In genomic region chr7:101598422-101598957, GRCh38 we compare ENCODE assay signal across 23 cellular contexts. TPM values are rescaled to one million over a fixed set of nuclear protein-coding genes. Genes with fewer than 3 reads are reported as not detected.
DNase-seq lines count a peak whose midpoint lies in the region; ATAC-seq and TF ChIP-seq lines count a peak whose summit lies in the region.
"Had no signal": no experiment of that assay in that cellular context is flagged by ENCODE, and none has a peak within 500 bp of the region (broad histone marks: within the 10 kb centered on the region; RNA-seq: fewer than 3 reads in every experiment).

No MANE protein-coding gene starts in this region.

- no peaks in the 10 kb centered on the region for H3K36me3 ChIP-seq in colonic mucosa
- H3K36me3 ChIP-seq in lower lobe of right lung: no peaks in the 10 kb centered on the region
- no peaks in the 10 kb centered on the region for H3K36me3 ChIP-seq in smooth muscle cell (ENCODE audit: low read depth)
- no peaks in the 10 kb centered on the region for H3K36me3 ChIP-seq in CD8-positive, alpha-beta T cell (ENCODE audit: insufficient read depth, low read length)
- no peaks in the 10 kb centered on the region for H3K36me3 ChIP-seq in SJCRH30

- POLR2A ChIA-PET in CD8-positive, alpha-beta T cell (lab: Charles Lee): no interaction called here

- H3K4me1 Mint-ChIP-seq in CD8-positive, alpha-beta T cell (ENCODE audit: low read depth): no peaks in the 10 kb centered on the region
- H3K4me1 Mint-ChIP-seq: activated CD4-positive, alpha-beta T cell treated with anti-CD3 and anti-CD28 coated beads for 36 hours had no signal

- no peaks in the 10 kb centered on the region for H3K79me2 ChIP-seq in smooth muscle cell (ENCODE audit: low read depth)

- H3K27ac ChIP-seq in colonic mucosa (no peak overlapping the region), lower lobe of right lung (no peak overlapping the region), smooth muscle cell (ENCODE audit: low read depth) (peak overlapping the region; percentile 38), SJCRH30 (no peak overlapping the region)
- H3K27ac ChIP-seq in CD8-positive, alpha-beta T cell (ENCODE audit: low read depth, low read length): no peak overlapping the region
- H3K27ac ChIP-seq: foreskin keratinocyte, SK-N-MC had no signal

- no peak overlapping the region for H3K4me2 ChIP-seq in smooth muscle cell

- H3K27ac Mint-ChIP-seq in CD8-positive, alpha-beta T cell: no peak overlapping the region
- H3K27ac Mint-ChIP-seq: activated CD4-positive, alpha-beta T cell treated with anti-CD3 and anti-CD28 coated beads for 36 hours; IgD-negative memory B cell; natural killer cell treated with Interleukin-12 subunit alpha and Interleukin-12 subunit beta and Interleukin-15 and Interleukin-18, amount 100 ng/mL, for 72 hours had no signal

- no peaks in the 10 kb centered on the region for H4K20me1 ChIP-seq in smooth muscle cell (ENCODE audit: low read depth)

- no peak overlapping the region for H3K4me3 ChIP-seq in colonic mucosa
- no peak overlapping the region for H3K4me3 ChIP-seq in lower lobe of right lung
- H3K4me3 ChIP-seq in smooth muscle cell: no peak overlapping the region
- no peak overlapping the region for H3K4me3 ChIP-seq in CD8-positive, alpha-beta T cell (ENCODE audit: low read depth, low read length)
- no peak overlapping the region for H3K4me3 ChIP-seq in SJCRH30
- H3K4me3 ChIP-seq: SK-N-MC had no signal

- TF ChIP-seq CTCF in colonic mucosa (IDR thresholded peaks at IDR 0.05) (no peak), lower lobe of right lung (IDR thresholded peaks at IDR 0.05) (no peak), smooth muscle cell (IDR thresholded peaks at IDR 0.05; ENCODE audit: borderline replicate concordance, insufficient read depth, poor library complexity, severe bottlenecking) (no peak)
- no peak for TF ChIP-seq CTCF in CD8-positive, alpha-beta T cell (IDR thresholded peaks at IDR 0.05)

- H3F3A ChIP-seq in smooth muscle cell (ENCODE audit: low read depth): no peaks in the 10 kb centered on the region

- no peak overlapping the region for H2AFZ ChIP-seq in smooth muscle cell (ENCODE audit: low read depth)

- WGBS in smooth muscle cell (ENCODE audit: low lambda C conversion rate): 81% methylated on average over 18 of the region's 18 CpGs

- CTCF ChIA-PET in CD8-positive, alpha-beta T cell (lab: Charles Lee): interaction anchor here (1.5 to 2.1 kb wide), 2 partner anchors 55 to 638 kb away, joined by 3 to 6 read pairs; no protein-coding TSS in a partner anchor

- no peaks in the 10 kb centered on the region for H3K9me3 ChIP-seq in colonic mucosa
- no peaks in the 10 kb centered on the region for H3K9me3 ChIP-seq in lower lobe of right lung
- H3K9me3 ChIP-seq in smooth muscle cell (replicated peaks; ENCODE audit: low read depth): no peaks in the 10 kb centered on the region
- no peaks in the 10 kb centered on the region for H3K9me3 ChIP-seq in CD8-positive, alpha-beta T cell (ENCODE audit: low read length)
- no peaks in the 10 kb centered on the region for H3K9me3 ChIP-seq in SJCRH30 (replicated peaks)

- H3K4me1 ChIP-seq in colonic mucosa: no peaks in the 10 kb centered on the region
- H3K4me1 ChIP-seq in lower lobe of right lung: peaks cover 11% of the 10 kb centered on the region
- H3K4me1 ChIP-seq in smooth muscle cell (ENCODE audit: low read depth): peaks cover 6% of the 10 kb centered on the region
- H3K4me1 ChIP-seq in CD8-positive, alpha-beta T cell (ENCODE audit: insufficient read depth, low read length): no peaks in the 10 kb centered on the region
- H3K4me1 ChIP-seq in SJCRH30: peaks cover 2% of the 10 kb centered on the region
- H3K4me1 ChIP-seq: foreskin keratinocyte had no signal

- H3K4me3 Mint-ChIP-seq in CD8-positive, alpha-beta T cell: no peak overlapping the region
- H3K4me3 Mint-ChIP-seq: activated CD4-positive, alpha-beta T cell treated with anti-CD3 and anti-CD28 coated beads for 36 hours; IgD-negative memory B cell; natural killer cell treated with Interleukin-12 subunit alpha and Interleukin-12 subunit beta and Interleukin-15 and Interleukin-18, amount 100 ng/mL, for 72 hours had no signal

- ATAC-seq in lower lobe of right lung (peak; percentile 79 to 93), sciatic nerve (no peak)
- no peak for ATAC-seq in CD8-positive, alpha-beta T cell
- ATAC-seq: activated CD4-positive, alpha-beta T cell treated with anti-CD3 and anti-CD28 coated beads for 36 hours; foreskin keratinocyte; natural killer cell treated with Interleukin-12 subunit alpha and Interleukin-12 subunit beta and Interleukin-15 and Interleukin-18, amount 100 ng/mL, for 72 hours had no signal

- no peaks in the 10 kb centered on the region for H3K9me3 Mint-ChIP-seq in CD8-positive, alpha-beta T cell
- H3K9me3 Mint-ChIP-seq: IgD-negative memory B cell; natural killer cell treated with Interleukin-12 subunit alpha and Interleukin-12 subunit beta and Interleukin-15 and Interleukin-18, amount 100 ng/mL, for 72 hours had no signal

- peak; percentile 16 for DNase-seq in D341Med (ENCODE audit: low spot score)
- peak; percentile 95 for DNase-seq in colonic mucosa
- DNase-seq in lower lobe of right lung: peak; percentile 89
- DNase-seq in smooth muscle cell (lab: John Stamatoyannopoulos, UW; ENCODE audit: unreplicated experiment): no peak
- no peak for DNase-seq in CD8-positive, alpha-beta T cell
- no peak for DNase-seq in SJCRH30
- DNase-seq in NCI-H526 treated with DMSO at 0.1 percent for 48 hours (lab: John Stamatoyannopoulos, UW): no peak
- no peak for DNase-seq in sciatic nerve (ENCODE audit: low spot score)
- DNase-seq: activated CD4-positive, alpha-beta T cell treated with anti-CD3 and anti-CD28 coated beads for 36 hours; activated gamma-delta T cell treated with Interleukin-2 at 50 U/mL for 16 hours; MV-4-11; NCI-H2081; OCI-M1; stimulated activated naive CD4-positive, alpha-beta T cell treated with Interleukin-2 at 50 U/mL for 16 hours; T1000 had no signal

- intact Hi-C loops in colonic mucosa (cut with DNase I): no loop called here
- intact Hi-C loops in lower lobe of right lung (cut with DNase I): no loop called here
- intact Hi-C loops in CD8-positive, alpha-beta T cell (cut with DNase I, micrococcal nuclease): no loop called here
- intact Hi-C loops in sciatic nerve (cut with DNase I): no loop called here

- no peaks in the 10 kb centered on the region for H3K27me3 Mint-ChIP-seq in CD8-positive, alpha-beta T cell (ENCODE audit: low read depth)
- H3K27me3 Mint-ChIP-seq: activated CD4-positive, alpha-beta T cell treated with anti-CD3 and anti-CD28 coated beads for 36 hours; natural killer cell treated with Interleukin-12 subunit alpha and Interleukin-12 subunit beta and Interleukin-15 and Interleukin-18, amount 100 ng/mL, for 72 hours had no signal

- H3K27me3 ChIP-seq in colonic mucosa (no peaks in the 10 kb centered on the region), lower lobe of right lung (ENCODE audit: low read depth) (peaks cover 3% of the 10 kb centered on the region), smooth muscle cell (ENCODE audit: low read depth) (no peaks in the 10 kb centered on the region), SJCRH30 (0 out of 2 replicates have a peak, but pooled peaks cover 2% of the 10 kb centered on the region)
- H3K27me3 ChIP-seq in CD8-positive, alpha-beta T cell (ENCODE audit: insufficient read depth, low read length): no peaks in the 10 kb centered on the region

- peak overlapping the region; percentile 57 to 74 for H3K9ac ChIP-seq in colonic mucosa (ENCODE audit: low read depth in 2 of 2, low read length in 2 of 2)
- H3K9ac ChIP-seq in smooth muscle cell (ENCODE audit: low read depth): no peak overlapping the region

- H3K36me3 Mint-ChIP-seq in CD8-positive, alpha-beta T cell: no peaks in the 10 kb centered on the region
- H3K36me3 Mint-ChIP-seq: IgD-negative memory B cell; natural killer cell treated with Interleukin-12 subunit alpha and Interleukin-12 subunit beta and Interleukin-15 and Interleukin-18, amount 100 ng/mL, for 72 hours had no signal

RNA-seq across cellular contexts. Expression of gene MYL10, which starts 30.6 kb away (rescaled TPM):
- total RNA-seq in colonic mucosa: not detected
- total RNA-seq in lower lobe of right lung: not detected
- total RNA-seq in smooth muscle cell: 5.3 and 14.3 TPM in 2 replicates
- 19.0 and 32.7 TPM in 2 replicates for polyA plus RNA-seq in smooth muscle cell
- not detected for total RNA-seq in CD8-positive, alpha-beta T cell
- total RNA-seq in SJCRH30 (2014; rRNA removed; shearing (Covaris generic)): 3.9 and 4.1 TPM in 2 replicates
- not detected for total RNA-seq in sciatic nerve
- total RNA-seq: activated CD4-positive, alpha-beta T cell treated with anti-CD3 and anti-CD28 coated beads for 36 hours; cerebellum; foreskin keratinocyte; liver; natural killer cell treated with Interleukin-12 subunit alpha and Interleukin-12 subunit beta and Interleukin-15 and Interleukin-18, amount 100 ng/mL, for 72 hours; NCI-H460 had no signal
- polyA plus RNA-seq: AG04450, foreskin keratinocyte, IgD-negative memory B cell, liver had no signal

Comparison
In these comparisons a context has a peak if more than half of its experiments do, and no peak if none do; other contexts are left out.
1. DNase-seq: peak in D341Med (single experiment), colonic mucosa (single experiment) and lower lobe of right lung (single experiment); none in smooth muscle cell (single experiment), CD8-positive, alpha-beta T cell (0 of 7), SJCRH30 (0 of 2), NCI-H526 treated with DMSO at 0.1 percent for 48 hours (single experiment) and sciatic nerve (single experiment).
2. ATAC-seq: peak in lower lobe of right lung (2 of 2); none in CD8-positive, alpha-beta T cell (single experiment) and sciatic nerve (single experiment).